13 cellular contexts compared by ENCODE assay signal in genomic region chr21:43774163-43774562, GRCh38. TPM values are rescaled to one million over a fixed set of nuclear protein-coding genes. Genes with fewer than 3 reads are reported as not detected.
DNase-seq lines count a peak whose midpoint lies in the region; ATAC-seq and TF ChIP-seq lines count a peak whose summit lies in the region.
"Had no signal": no experiment of that assay in that cellular context is flagged by ENCODE, and none has a peak within 500 bp of the region (broad histone marks: within the 10 kb centered on the region; RNA-seq: fewer than 3 reads in every experiment).

No MANE protein-coding gene starts in this region.

- DNase-seq in T-helper 1 cell, result no peak
- DNase-seq in HFFc6, result no peak
- no peak for DNase-seq in effector memory CD8-positive, alpha-beta T cell
- DNase-seq in neural crest cell (ENCODE audit: low read depth, low spot score), result no peak
- DNase-seq in lower leg skin (ENCODE audit: low spot score in 2 of 2), result no peak
- DNase-seq in pons (ENCODE audit: low spot score), result no peak
- DNase-seq: 8988T; activated naive CD4-positive, alpha-beta T cell treated with Interleukin-2 at 50 U/mL for 16 hours; mucosa of descending colon; NCI-H187 treated with DMSO at 0.1 percent for 48 hours; NCI-H69 had no signal

- no peak overlapping the region for H3K4me3 ChIP-seq in lower leg skin (ENCODE audit: low read depth, poor library complexity, severe bottlenecking)
- H3K4me3 ChIP-seq: mucosa of descending colon had no signal

- H3K27ac Mint-ChIP-seq in T-helper 1 cell treated with Interleukin-12 subunit alpha and Interleukin-12 subunit beta and Interleukin-4 antibody, amounts not matched to agents 30 μg/mL and 1 μg/mL, for 36 hours, result no peak overlapping the region
- H3K27ac Mint-ChIP-seq in HFFc6, result no peak overlapping the region
- no peak overlapping the region for H3K27ac Mint-ChIP-seq in effector memory CD8-positive, alpha-beta T cell
- no peak overlapping the region for H3K27ac Mint-ChIP-seq in neural crest cell (ENCODE audit: unreplicated experiment)

- ATAC-seq in effector memory CD8-positive, alpha-beta T cell (replicated peaks), result no peak
- no peak for ATAC-seq in HG03159 (IDR thresholded peaks at IDR 0.05; ENCODE audit: unreplicated experiment)
- ATAC-seq: mucosa of descending colon had no signal

- no peak for TF ChIP-seq CTCF in HFFc6 (IDR thresholded peaks at IDR 0.05)
- TF ChIP-seq CTCF in neural crest cell (conservative IDR thresholded peaks at IDR 0.05), result no peak
- no peak for TF ChIP-seq CTCF in lower leg skin (IDR thresholded peaks at IDR 0.05)

- H3K4me3 Mint-ChIP-seq in T-helper 1 cell treated with Interleukin-12 subunit alpha and Interleukin-12 subunit beta and Interleukin-4 antibody, amounts not matched to agents 30 μg/mL and 1 μg/mL, for 36 hours, result peak overlapping the region; percentile 51
- H3K4me3 Mint-ChIP-seq in HFFc6 (peak overlapping the region; percentile 28), neural crest cell (peak overlapping the region; percentile 97)
- peak overlapping the region; percentile 34 to 87 for H3K4me3 Mint-ChIP-seq in effector memory CD8-positive, alpha-beta T cell

- H3K4me1 Mint-ChIP-seq in T-helper 1 cell treated with Interleukin-12 subunit alpha and Interleukin-12 subunit beta and Interleukin-4 antibody, amounts not matched to agents 30 μg/mL and 1 μg/mL, for 36 hours (ENCODE audit: low read depth), result peaks cover 41% of the 10 kb centered on the region
- H3K4me1 Mint-ChIP-seq in HFFc6 (ENCODE audit: low read depth) (peaks cover 31% of the 10 kb centered on the region), neural crest cell (peaks cover 39% of the 10 kb centered on the region)
- peaks cover 22 to 33% of the 10 kb centered on the region in 2 donors for H3K4me1 Mint-ChIP-seq in effector memory CD8-positive, alpha-beta T cell (ENCODE audit: low read depth in 2 of 2)

- H3K36me3 Mint-ChIP-seq in T-helper 1 cell treated with Interleukin-12 subunit alpha and Interleukin-12 subunit beta and Interleukin-4 antibody, amounts not matched to agents 30 μg/mL and 1 μg/mL, for 36 hours (ENCODE audit: low read depth), result peaks cover 33% of the 10 kb centered on the region
- H3K36me3 Mint-ChIP-seq in HFFc6 (ENCODE audit: low read depth) (peaks cover 19% of the 10 kb centered on the region), neural crest cell (ENCODE audit: low read depth) (no peaks in the 10 kb centered on the region)
- peaks cover 21% of the 10 kb centered on the region for H3K36me3 Mint-ChIP-seq in effector memory CD8-positive, alpha-beta T cell (ENCODE audit: insufficient read depth)

- no peak for TF ChIP-seq POLR2A in lower leg skin (IDR thresholded peaks at IDR 0.05)

- intact Hi-C loops in lower leg skin (cut with DNase I; ENCODE audit: low total_unique reads), result no loop called here

- H3K9me3 Mint-ChIP-seq in T-helper 1 cell treated with Interleukin-12 subunit alpha and Interleukin-12 subunit beta and Interleukin-4 antibody, amounts not matched to agents 30 μg/mL and 1 μg/mL, for 36 hours, result peaks cover 8% of the 10 kb centered on the region
- H3K9me3 Mint-ChIP-seq in HFFc6, result no peaks in the 10 kb centered on the region
- no peaks in the 10 kb centered on the region for H3K9me3 Mint-ChIP-seq in effector memory CD8-positive, alpha-beta T cell
- H3K9me3 Mint-ChIP-seq in neural crest cell, result no peaks in the 10 kb centered on the region

- no peaks in the 10 kb centered on the region for H3K27me3 Mint-ChIP-seq in T-helper 1 cell treated with Interleukin-12 subunit alpha and Interleukin-12 subunit beta and Interleukin-4 antibody, amounts not matched to agents 30 μg/mL and 1 μg/mL, for 36 hours (ENCODE audit: low read depth)
- H3K27me3 Mint-ChIP-seq in HFFc6 (ENCODE audit: insufficient read depth) (peaks cover 3% of the 10 kb centered on the region), neural crest cell (ENCODE audit: low read depth) (peaks cover 2% of the 10 kb centered on the region)
- H3K27me3 Mint-ChIP-seq in effector memory CD8-positive, alpha-beta T cell, result no peaks in the 10 kb centered on the region

- WGBS in lower leg skin, 2 donors, result 91 to 96% methylated on average over 10 of the region's 10 CpGs

RNA-seq across cellular contexts. Expression of gene CSTB, which starts 1.9 kb away (rescaled TPM):
- 10 to 100 TPM; 56.7 to 71.4 (median 66.9) TPM for total RNA-seq in HFFc6 (2021; fragmentation: NEBNext Ultra II Directional; extraction: Animal tissue kit (Norgen Biotek cat#: 25700))
- total RNA-seq in neural crest cell (37.1 and 40.9 TPM in 2 replicates), lower leg skin (10 to 100 TPM; 11.0 to 29.3 (median 21.8) TPM)

RNA-seq across cellular contexts. Expression of gene RRP1, which starts 15.2 kb away (rescaled TPM):
- 10 to 100 TPM; 19.9 to 24.8 (median 23.0) TPM for total RNA-seq in HFFc6 (2021; fragmentation: NEBNext Ultra II Directional; extraction: Animal tissue kit (Norgen Biotek cat#: 25700))
- 49.0 and 49.4 TPM in 2 replicates for total RNA-seq in neural crest cell
- total RNA-seq in lower leg skin, result 10 to 100 TPM; 19.5 to 43.2 (median 25.5) TPM

RNA-seq across cellular contexts. Expression of gene PDXK, which starts 55.2 kb away (rescaled TPM):
- 100 to 1,000 TPM; 154 to 160 (median 157) TPM for total RNA-seq in HFFc6 (2021; fragmentation: NEBNext Ultra II Directional; extraction: Animal tissue kit (Norgen Biotek cat#: 25700))
- total RNA-seq in neural crest cell (59.3 and 67.3 TPM in 2 replicates), lower leg skin (10 to 100 TPM; 19.5 to 55.6 (median 42.1) TPM)

Comparison
In these comparisons a context has a peak if more than half of its experiments do, and no peak if none do; other contexts are left out.
1. H3K4me3 Mint-ChIP-seq: peak in every context shown above with its lines; median percentile 97 in neural crest cell; 60 in effector memory CD8-positive, alpha-beta T cell; 51 in T-helper 1 cell treated with Interleukin-12 subunit alpha and Interleukin-12 subunit beta and Interleukin-4 antibody, amounts not matched to agents 30 μg/mL and 1 μg/mL, for 36 hours; 28 in HFFc6.